ENCODE assay signal across 19 cellular contexts in the genomic region with DNA sequence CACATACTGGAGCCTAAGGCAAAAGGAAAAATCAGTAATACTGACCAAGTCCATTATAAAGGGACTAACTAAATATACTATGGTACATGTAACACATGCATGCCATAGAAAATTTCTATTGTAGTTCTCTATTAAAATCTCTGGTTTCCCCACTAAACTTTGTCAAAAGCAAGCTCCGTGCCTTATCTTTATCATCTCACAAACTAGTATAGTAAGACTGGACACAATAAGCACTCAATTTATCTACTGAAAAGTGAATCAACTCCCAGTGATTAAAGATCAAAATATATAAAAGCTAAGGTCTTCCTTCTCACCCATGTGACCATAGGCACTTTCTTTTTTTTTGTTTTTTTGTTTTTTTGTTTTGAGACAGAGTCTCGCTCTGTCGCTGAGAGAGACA.
"Had no signal": no experiment of that assay in that cellular context is flagged by ENCODE, and none has a peak within 500 bp of the region (broad histone marks: within the 10 kb centered on the region; RNA-seq: fewer than 3 reads in every experiment).

No MANE protein-coding gene starts in this region.

- H3K4me3 ChIP-seq: body of pancreas, pancreas, sigmoid colon, thoracic aorta had no signal

- H3K9me3 Mint-ChIP-seq: activated CD8-positive, alpha-beta T cell treated with anti-CD3 and anti-CD28 coated beads for 36 hours; activated naive CD4-positive, alpha-beta T cell treated with anti-CD3 and anti-CD28 coated beads, Interleukin-2, amount 50 U/mL, for 72 hours; activated T-cell treated with anti-CD3 and anti-CD28 coated beads, Interleukin-2, amount 50 U/mL, for 4 hours; central memory CD8-positive, alpha-beta T cell; immature natural killer cell; neural crest cell; stimulated activated effector memory CD8-positive, alpha-beta T cell treated with anti-CD3 and anti-CD28 coated beads, Interleukin-12 subunit alpha, Interleukin-12 subunit beta, amount 100 ng/mL, for 72 hours; T-cell had no signal

- H3K27me3 Mint-ChIP-seq: activated CD8-positive, alpha-beta T cell treated with anti-CD3 and anti-CD28 coated beads for 36 hours had no signal

- H3K9me3 ChIP-seq: body of pancreas, pancreas, sigmoid colon, thoracic aorta had no signal

- H3K4me1 ChIP-seq: body of pancreas, pancreas had no signal

- H3K27me3 ChIP-seq: body of pancreas, pancreas, sigmoid colon had no signal

- H3K27ac Mint-ChIP-seq: activated CD8-positive, alpha-beta T cell treated with anti-CD3 and anti-CD28 coated beads for 36 hours; activated naive CD4-positive, alpha-beta T cell treated with anti-CD3 and anti-CD28 coated beads, Interleukin-2, amount 50 U/mL, for 72 hours; stimulated activated effector memory CD8-positive, alpha-beta T cell treated with anti-CD3 and anti-CD28 coated beads, Interleukin-12 subunit alpha, Interleukin-12 subunit beta, amount 100 ng/mL, for 72 hours; T-cell had no signal

- H3K4me3 Mint-ChIP-seq: activated CD8-positive, alpha-beta T cell treated with anti-CD3 and anti-CD28 coated beads for 36 hours; activated T-cell treated with anti-CD3 and anti-CD28 coated beads, Interleukin-2, amount 50 U/mL, for 4 hours; central memory CD8-positive, alpha-beta T cell; immature natural killer cell; neural crest cell; stimulated activated effector memory CD8-positive, alpha-beta T cell treated with anti-CD3 and anti-CD28 coated beads, Interleukin-12 subunit alpha, Interleukin-12 subunit beta, amount 100 ng/mL, for 72 hours; T-cell had no signal

- H3K4me1 Mint-ChIP-seq: central memory CD8-positive, alpha-beta T cell had no signal

- H3K36me3 ChIP-seq: pancreas, sigmoid colon, thoracic aorta, WERI-Rb-1 had no signal

- ATAC-seq: activated CD8-positive, alpha-beta T cell treated with anti-CD3 and anti-CD28 coated beads for 36 hours; activated naive CD4-positive, alpha-beta T cell treated with anti-CD3 and anti-CD28 coated beads, Interleukin-2, amount 50 U/mL, for 72 hours; activated T-cell treated with anti-CD3 and anti-CD28 coated beads, Interleukin-2, amount 50 U/mL, for 4 hours; body of pancreas; pancreas; stimulated activated effector memory CD8-positive, alpha-beta T cell treated with anti-CD3 and anti-CD28 coated beads, Interleukin-12 subunit alpha, Interleukin-12 subunit beta, amount 100 ng/mL, for 72 hours; T-cell had no signal

- H3K36me3 Mint-ChIP-seq: activated naive CD4-positive, alpha-beta T cell treated with anti-CD3 and anti-CD28 coated beads, Interleukin-2, amount 50 U/mL, for 72 hours; stimulated activated effector memory CD8-positive, alpha-beta T cell treated with anti-CD3 and anti-CD28 coated beads, Interleukin-12 subunit alpha, Interleukin-12 subunit beta, amount 100 ng/mL, for 72 hours; T-cell had no signal

- H3K27ac ChIP-seq: body of pancreas, pancreas, thoracic aorta, WERI-Rb-1 had no signal

- DNase-seq: activated CD4-positive, alpha-beta T cell treated with anti-CD3 and anti-CD28 coated beads for 4 hours; activated CD8-positive, alpha-beta T cell treated with anti-CD3 and anti-CD28 coated beads for 36 hours; activated effector memory CD4-positive, alpha-beta T cell treated with Interleukin-2 at 50 U/mL for 16 hours; activated T-cell treated with anti-CD3 and anti-CD28 coated beads, Interleukin-2, amount 50 U/mL, for 4 hours; body of pancreas; cortex of kidney; effector memory CD4-positive, alpha-beta T cell; foreskin melanocyte; immature natural killer cell; midbrain; pancreas; sigmoid colon; T-cell; WERI-Rb-1 had no signal
